Comparison of ENCODE assay signal across 1 cellular context in the genomic region with DNA sequence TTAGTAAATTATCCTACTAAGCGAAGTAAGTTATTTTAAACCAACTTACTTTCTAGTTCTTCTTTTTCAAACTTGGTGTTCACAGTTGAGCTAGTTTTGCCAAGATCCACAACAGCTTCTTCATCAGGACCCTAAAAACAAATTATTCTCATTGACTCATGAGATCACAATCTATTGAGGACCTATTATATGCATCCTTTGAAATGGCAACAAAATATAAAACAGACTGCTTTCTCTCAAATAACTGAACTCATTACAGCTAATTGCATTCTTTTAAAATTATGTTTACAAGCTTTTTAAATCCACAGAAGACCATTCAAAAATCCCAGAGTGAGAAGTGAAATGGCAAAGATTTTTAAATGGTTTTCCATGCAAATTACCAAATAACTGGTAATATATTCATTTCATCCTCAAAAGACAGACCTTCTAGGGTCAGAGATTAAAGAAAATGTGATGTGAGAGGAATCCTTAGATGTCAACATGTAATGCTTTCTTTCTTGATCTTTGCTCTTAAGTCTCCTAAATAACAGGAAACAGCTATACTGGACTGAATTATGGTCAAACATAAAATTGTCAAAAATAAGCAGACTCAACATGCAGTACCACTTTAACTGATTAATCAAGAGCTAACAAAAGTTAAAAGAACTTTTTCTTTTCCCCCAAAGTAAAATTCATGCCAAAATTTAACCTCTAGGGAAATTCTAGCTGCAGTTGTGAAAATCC.
TF ChIP-seq lines count a peak whose summit lies in the region.

No MANE protein-coding gene starts in this region.

TF ChIP-seq in WTC11, 78 proteins besides CTCF, POLR2A, EP300 and RAD21 (continued from another document):
- TF ChIP-seq, protein P1, sequence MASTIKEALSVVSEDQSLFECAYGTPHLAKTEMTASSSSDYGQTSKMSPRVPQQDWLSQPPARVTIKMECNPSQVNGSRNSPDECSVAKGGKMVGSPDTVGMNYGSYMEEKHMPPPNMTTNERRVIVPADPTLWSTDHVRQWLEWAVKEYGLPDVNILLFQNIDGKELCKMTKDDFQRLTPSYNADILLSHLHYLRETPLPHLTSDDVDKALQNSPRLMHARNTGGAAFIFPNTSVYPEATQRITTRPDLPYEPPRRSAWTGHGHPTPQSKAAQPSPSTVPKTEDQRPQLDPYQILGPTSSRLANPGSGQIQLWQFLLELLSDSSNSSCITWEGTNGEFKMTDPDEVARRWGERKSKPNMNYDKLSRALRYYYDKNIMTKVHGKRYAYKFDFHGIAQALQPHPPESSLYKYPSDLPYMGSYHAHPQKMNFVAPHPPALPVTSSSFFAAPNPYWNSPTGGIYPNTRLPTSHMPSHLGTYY (CRISPR knock-in tag; IDR thresholded peaks at IDR 0.05), result no peak
- TF ChIP-seq ESRRA (CRISPR knock-in tag; IDR thresholded peaks at IDR 0.05; ENCODE audit: borderline replicate concordance), result no peak
- no peak for TF ChIP-seq MYBL2 (CRISPR knock-in tag; IDR thresholded peaks at IDR 0.05)
